Comparison of ENCODE assay signal across 36 cellular contexts in the genomic region with DNA sequence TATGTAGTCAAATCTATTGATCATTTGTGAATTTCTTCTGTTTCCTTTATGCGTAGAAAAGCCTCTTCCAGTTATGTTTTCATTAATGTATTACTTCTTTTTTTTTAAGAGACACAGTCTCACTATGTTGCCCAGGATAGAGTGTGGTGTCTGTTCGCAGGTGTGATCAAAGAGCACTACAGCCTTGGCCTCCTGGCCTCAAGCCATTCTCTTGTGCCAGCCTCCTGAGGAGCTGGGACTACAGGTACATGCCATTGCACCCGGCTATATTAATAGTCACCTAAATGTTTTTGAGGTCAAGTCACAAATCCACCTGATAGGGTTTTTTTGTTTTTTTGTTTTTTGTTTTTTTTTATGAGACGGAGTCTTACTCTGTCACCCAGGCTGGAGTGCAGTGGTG.
"Had no signal": no experiment of that assay in that cellular context is flagged by ENCODE, and none has a peak within 500 bp of the region (broad histone marks: within the 10 kb centered on the region; RNA-seq: fewer than 3 reads in every experiment).

No MANE protein-coding gene starts in this region.

- H3K27me3 Mint-ChIP-seq: activated CD4-positive, alpha-beta memory T cell treated with anti-CD3 and anti-CD28 coated beads, Interleukin-2, amount 10 ng/mL, durations not matched to agents 7 days and 5 days; activated CD4-positive, alpha-beta T cell treated with anti-CD3 and anti-CD28 coated beads for 36 hours; activated naive CD4-positive, alpha-beta T cell treated with anti-CD3 and anti-CD28 coated beads, Interleukin-2, amount 10 ng/mL, durations not matched to agents 7 days and 5 days; activated naive CD8-positive, alpha-beta T cell; activated naive CD8-positive, alpha-beta T cell treated with anti-CD3 and anti-CD28 coated beads, Interleukin-2, amount 50 U/mL, for 24 hours had no signal

- H3K4me2 ChIP-seq: KMS-11, SK-N-SH had no signal

- H3K4me1 ChIP-seq: SJSA1 had no signal

- H3K27ac Mint-ChIP-seq: activated CD4-positive, alpha-beta memory T cell treated with anti-CD3 and anti-CD28 coated beads, Interleukin-2, amount 10 ng/mL, durations not matched to agents 7 days and 5 days; activated CD4-positive, alpha-beta T cell treated with anti-CD3 and anti-CD28 coated beads for 36 hours; activated naive CD4-positive, alpha-beta T cell treated with anti-CD3 and anti-CD28 coated beads, Interleukin-2, amount 10 ng/mL, durations not matched to agents 7 days and 5 days; activated naive CD8-positive, alpha-beta T cell; activated naive CD8-positive, alpha-beta T cell treated with anti-CD3 and anti-CD28 coated beads, Interleukin-2, amount 50 U/mL, for 24 hours; activated T-helper 1 cell treated with anti-CD3 and anti-CD28 coated beads, Interleukin-12 subunit alpha, Interleukin-12 subunit beta, Interleukin-2, Interleukin-4 antibody, amounts not matched to agents 30 ng/mL and 10 ng/mL and 1 ng/mL, durations not matched to agents 14 hours and 24 hours and 36 hours; T-helper 1 cell treated with Interleukin-12 subunit alpha and Interleukin-12 subunit beta and Interleukin-4 antibody, amounts not matched to agents 30 μg/mL and 1 μg/mL, for 36 hours; T-helper 2 cell treated with Interferon-gamma antibody and Interleukin-4, amounts not matched to agents 5 μg/mL and 100 μg/mL, for 36 hours had no signal

- H3K27me3 ChIP-seq: brain microvascular endothelial cell, Peyer's patch, SJSA1 had no signal

- H3K9me3 ChIP-seq: Peyer's patch, SJSA1, SK-N-SH had no signal

- H3K9me3 Mint-ChIP-seq: activated naive CD8-positive, alpha-beta T cell treated with anti-CD3 and anti-CD28 coated beads, Interleukin-2, amount 50 U/mL, for 24 hours; activated T-helper 1 cell treated with anti-CD3 and anti-CD28 coated beads, Interleukin-12 subunit alpha, Interleukin-12 subunit beta, Interleukin-2, Interleukin-4 antibody, amounts not matched to agents 30 ng/mL and 10 ng/mL and 1 ng/mL, durations not matched to agents 14 hours and 24 hours and 36 hours; WTC11 had no signal

- H3K36me3 ChIP-seq: brain microvascular endothelial cell, Peyer's patch had no signal

- DNase-seq: activated CD4-positive, alpha-beta memory T cell treated with anti-CD3 and anti-CD28 coated beads, Interleukin-2, amount 10 ng/mL, durations not matched to agents 7 days and 5 days; activated CD4-positive, alpha-beta T cell treated with anti-CD3 and anti-CD28 coated beads for 36 hours; activated CD4-positive, alpha-beta T cell treated with anti-CD3 and anti-CD28 coated beads, Interleukin-2, amount 50 U/mL, for 1 hour; activated CD8-positive, alpha-beta memory T cell treated with anti-CD3 and anti-CD28 coated beads for 24 hours; activated effector memory CD4-positive, alpha-beta T cell treated with Interleukin-2 at 50 U/mL for 16 hours; activated naive CD4-positive, alpha-beta T cell treated with anti-CD3 and anti-CD28 coated beads, Interleukin-2, amount 10 ng/mL, durations not matched to agents 7 days and 5 days; activated naive CD8-positive, alpha-beta T cell treated with anti-CD3 and anti-CD28 coated beads, Interleukin-2, amount 50 U/mL, for 24 hours; activated T-cell treated with anti-CD3 and anti-CD28 coated beads, Interleukin-2, amount 50 U/mL, for 1 hour; anterior cingulate cortex; brain microvascular endothelial cell; central memory CD4-positive, alpha-beta T cell; MM.1S; MV-4-11; NCI-H1092; NCI-H1436 treated with DMSO at 0.1 percent for 48 hours; NCI-H1694 treated with DMSO at 0.1 percent for 48 hours; NCI-H2029 treated with DMSO at 0.1 percent for 48 hours; NCI-H2107; NCI-H2171; NCI-H510A; NCI-H526; NCI-H748 treated with DMSO at 0.1 percent for 48 hours; NK-92 treated with Interleukin-12 subunit alpha and Interleukin-12 subunit beta, amount 100 ng/mL, for 24 hours; PC-3; Peyer's patch; RPMI8226; SHP77 treated with DMSO at 0.1 percent for 48 hours; SK-N-SH had no signal

- H3K4me1 Mint-ChIP-seq: activated CD4-positive, alpha-beta memory T cell treated with anti-CD3 and anti-CD28 coated beads, Interleukin-2, amount 10 ng/mL, durations not matched to agents 7 days and 5 days; activated naive CD4-positive, alpha-beta T cell treated with anti-CD3 and anti-CD28 coated beads, Interleukin-2, amount 10 ng/mL, durations not matched to agents 7 days and 5 days had no signal

- H3K4me3 Mint-ChIP-seq: activated CD4-positive, alpha-beta memory T cell treated with anti-CD3 and anti-CD28 coated beads, Interleukin-2, amount 10 ng/mL, durations not matched to agents 7 days and 5 days; activated CD4-positive, alpha-beta T cell treated with anti-CD3 and anti-CD28 coated beads for 36 hours; activated naive CD4-positive, alpha-beta T cell treated with anti-CD3 and anti-CD28 coated beads, Interleukin-2, amount 10 ng/mL, durations not matched to agents 7 days and 5 days; activated naive CD8-positive, alpha-beta T cell; activated naive CD8-positive, alpha-beta T cell treated with anti-CD3 and anti-CD28 coated beads, Interleukin-2, amount 50 U/mL, for 24 hours; activated T-helper 1 cell treated with anti-CD3 and anti-CD28 coated beads, Interleukin-12 subunit alpha, Interleukin-12 subunit beta, Interleukin-2, Interleukin-4 antibody, amounts not matched to agents 30 ng/mL and 10 ng/mL and 1 ng/mL, durations not matched to agents 14 hours and 24 hours and 36 hours; T-helper 1 cell treated with Interleukin-12 subunit alpha and Interleukin-12 subunit beta and Interleukin-4 antibody, amounts not matched to agents 30 μg/mL and 1 μg/mL, for 36 hours; T-helper 2 cell treated with Interferon-gamma antibody and Interleukin-4, amounts not matched to agents 5 μg/mL and 100 μg/mL, for 36 hours; WTC11 had no signal

- ATAC-seq: activated CD4-positive, alpha-beta T cell treated with anti-CD3 and anti-CD28 coated beads for 36 hours; activated CD4-positive, CD25-positive, alpha-beta regulatory T cell treated with anti-CD3 and anti-CD28 coated beads, Interleukin-2, amount 50 U/mL, for 24 hours; activated naive CD8-positive, alpha-beta T cell treated with anti-CD3 and anti-CD28 coated beads, Interleukin-2, amount 50 U/mL, for 24 hours; PC-3; WTC11 had no signal

- H3K9ac ChIP-seq: KMS-11, SK-N-SH had no signal

- H3K36me3 Mint-ChIP-seq: WTC11 had no signal

- H3K4me3 ChIP-seq: Peyer's patch, SJSA1 had no signal

- H3K27ac ChIP-seq: brain microvascular endothelial cell, KMS-11, Peyer's patch, SJSA1 had no signal
